ENCODE assay signal across 2 cellular contexts in the genomic region with DNA sequence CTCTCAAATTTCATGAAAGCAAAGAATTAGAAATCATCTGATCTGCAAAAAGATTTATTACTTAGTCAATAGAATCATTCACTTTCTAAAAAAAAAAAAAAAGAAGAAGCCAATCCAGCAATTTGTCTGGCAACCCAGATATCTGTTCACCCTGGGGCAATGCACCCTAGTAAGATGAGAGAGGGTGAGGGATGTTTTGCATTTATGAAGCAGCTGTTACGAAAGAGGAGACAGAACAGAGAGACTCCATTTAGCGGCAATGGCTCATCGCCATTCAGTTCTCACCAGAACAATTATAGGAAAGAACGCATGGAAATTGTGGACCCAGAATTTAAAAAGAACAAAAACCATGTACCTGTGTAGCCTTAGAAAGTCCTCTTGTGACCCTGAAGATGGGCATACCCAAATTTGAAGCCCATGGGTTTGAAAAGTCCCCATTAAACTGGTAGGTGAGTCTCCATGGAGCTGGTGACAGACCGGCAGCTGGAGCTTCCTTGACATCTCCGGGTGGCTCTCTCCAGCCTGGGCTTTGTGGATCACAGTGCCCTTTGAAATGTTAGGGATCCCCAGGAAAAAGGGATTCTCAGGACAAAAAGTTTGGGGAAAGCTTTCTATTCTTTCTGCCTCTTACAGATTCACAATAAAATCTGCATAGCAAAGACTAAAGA.
TF ChIP-seq lines count a peak whose summit lies in the region.

No MANE protein-coding gene starts in this region.

TF ChIP-seq in SK-N-SH, 30 proteins besides CTCF, POLR2A, EP300 and RAD21 (continued from another document):
- TF ChIP-seq, protein P1, sequence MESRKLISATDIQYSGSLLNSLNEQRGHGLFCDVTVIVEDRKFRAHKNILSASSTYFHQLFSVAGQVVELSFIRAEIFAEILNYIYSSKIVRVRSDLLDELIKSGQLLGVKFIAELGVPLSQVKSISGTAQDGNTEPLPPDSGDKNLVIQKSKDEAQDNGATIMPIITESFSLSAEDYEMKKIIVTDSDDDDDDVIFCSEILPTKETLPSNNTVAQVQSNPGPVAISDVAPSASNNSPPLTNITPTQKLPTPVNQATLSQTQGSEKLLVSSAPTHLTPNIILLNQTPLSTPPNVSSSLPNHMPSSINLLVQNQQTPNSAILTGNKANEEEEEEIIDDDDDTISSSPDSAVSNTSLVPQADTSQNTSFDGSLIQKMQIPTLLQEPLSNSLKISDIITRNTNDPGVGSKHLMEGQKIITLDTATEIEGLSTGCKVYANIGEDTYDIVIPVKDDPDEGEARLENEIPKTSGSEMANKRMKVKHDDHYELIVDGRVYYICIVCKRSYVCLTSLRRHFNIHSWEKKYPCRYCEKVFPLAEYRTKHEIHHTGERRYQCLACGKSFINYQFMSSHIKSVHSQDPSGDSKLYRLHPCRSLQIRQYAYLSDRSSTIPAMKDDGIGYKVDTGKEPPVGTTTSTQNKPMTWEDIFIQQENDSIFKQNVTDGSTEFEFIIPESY (IDR thresholded peaks at IDR 0.05; ENCODE audit: borderline replicate concordance, low read depth) = no peak
- TF ChIP-seq CHD2 (IDR thresholded peaks at IDR 0.05; ENCODE audit: low read length, partially characterized antibody) = no peak
- no peak for TF ChIP-seq ELF1 (IDR thresholded peaks at IDR 0.05)
- TF ChIP-seq, protein P2, sequence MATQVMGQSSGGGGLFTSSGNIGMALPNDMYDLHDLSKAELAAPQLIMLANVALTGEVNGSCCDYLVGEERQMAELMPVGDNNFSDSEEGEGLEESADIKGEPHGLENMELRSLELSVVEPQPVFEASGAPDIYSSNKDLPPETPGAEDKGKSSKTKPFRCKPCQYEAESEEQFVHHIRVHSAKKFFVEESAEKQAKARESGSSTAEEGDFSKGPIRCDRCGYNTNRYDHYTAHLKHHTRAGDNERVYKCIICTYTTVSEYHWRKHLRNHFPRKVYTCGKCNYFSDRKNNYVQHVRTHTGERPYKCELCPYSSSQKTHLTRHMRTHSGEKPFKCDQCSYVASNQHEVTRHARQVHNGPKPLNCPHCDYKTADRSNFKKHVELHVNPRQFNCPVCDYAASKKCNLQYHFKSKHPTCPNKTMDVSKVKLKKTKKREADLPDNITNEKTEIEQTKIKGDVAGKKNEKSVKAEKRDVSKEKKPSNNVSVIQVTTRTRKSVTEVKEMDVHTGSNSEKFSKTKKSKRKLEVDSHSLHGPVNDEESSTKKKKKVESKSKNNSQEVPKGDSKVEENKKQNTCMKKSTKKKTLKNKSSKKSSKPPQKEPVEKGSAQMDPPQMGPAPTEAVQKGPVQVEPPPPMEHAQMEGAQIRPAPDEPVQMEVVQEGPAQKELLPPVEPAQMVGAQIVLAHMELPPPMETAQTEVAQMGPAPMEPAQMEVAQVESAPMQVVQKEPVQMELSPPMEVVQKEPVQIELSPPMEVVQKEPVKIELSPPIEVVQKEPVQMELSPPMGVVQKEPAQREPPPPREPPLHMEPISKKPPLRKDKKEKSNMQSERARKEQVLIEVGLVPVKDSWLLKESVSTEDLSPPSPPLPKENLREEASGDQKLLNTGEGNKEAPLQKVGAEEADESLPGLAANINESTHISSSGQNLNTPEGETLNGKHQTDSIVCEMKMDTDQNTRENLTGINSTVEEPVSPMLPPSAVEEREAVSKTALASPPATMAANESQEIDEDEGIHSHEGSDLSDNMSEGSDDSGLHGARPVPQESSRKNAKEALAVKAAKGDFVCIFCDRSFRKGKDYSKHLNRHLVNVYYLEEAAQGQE (IDR thresholded peaks at IDR 0.05; ENCODE audit: low read depth, low read length) = no peak
- TF ChIP-seq YY1 (IDR thresholded peaks at IDR 0.05; ENCODE audit: low read depth) = no peak
- TF ChIP-seq, protein P3, sequence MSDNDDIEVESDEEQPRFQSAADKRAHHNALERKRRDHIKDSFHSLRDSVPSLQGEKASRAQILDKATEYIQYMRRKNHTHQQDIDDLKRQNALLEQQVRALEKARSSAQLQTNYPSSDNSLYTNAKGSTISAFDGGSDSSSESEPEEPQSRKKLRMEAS (IDR thresholded peaks at IDR 0.05; ENCODE audit: low read depth) = no peak
- TF ChIP-seq, protein P4, sequence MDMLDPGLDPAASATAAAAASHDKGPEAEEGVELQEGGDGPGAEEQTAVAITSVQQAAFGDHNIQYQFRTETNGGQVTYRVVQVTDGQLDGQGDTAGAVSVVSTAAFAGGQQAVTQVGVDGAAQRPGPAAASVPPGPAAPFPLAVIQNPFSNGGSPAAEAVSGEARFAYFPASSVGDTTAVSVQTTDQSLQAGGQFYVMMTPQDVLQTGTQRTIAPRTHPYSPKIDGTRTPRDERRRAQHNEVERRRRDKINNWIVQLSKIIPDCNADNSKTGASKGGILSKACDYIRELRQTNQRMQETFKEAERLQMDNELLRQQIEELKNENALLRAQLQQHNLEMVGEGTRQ (IDR thresholded peaks at IDR 0.05; ENCODE audit: borderline replicate concordance, low read depth, low read length) = no peak
- no peak for TF ChIP-seq MEF2A (IDR thresholded peaks at IDR 0.05; ENCODE audit: borderline replicate concordance, low read depth)
- TF ChIP-seq, protein P5, sequence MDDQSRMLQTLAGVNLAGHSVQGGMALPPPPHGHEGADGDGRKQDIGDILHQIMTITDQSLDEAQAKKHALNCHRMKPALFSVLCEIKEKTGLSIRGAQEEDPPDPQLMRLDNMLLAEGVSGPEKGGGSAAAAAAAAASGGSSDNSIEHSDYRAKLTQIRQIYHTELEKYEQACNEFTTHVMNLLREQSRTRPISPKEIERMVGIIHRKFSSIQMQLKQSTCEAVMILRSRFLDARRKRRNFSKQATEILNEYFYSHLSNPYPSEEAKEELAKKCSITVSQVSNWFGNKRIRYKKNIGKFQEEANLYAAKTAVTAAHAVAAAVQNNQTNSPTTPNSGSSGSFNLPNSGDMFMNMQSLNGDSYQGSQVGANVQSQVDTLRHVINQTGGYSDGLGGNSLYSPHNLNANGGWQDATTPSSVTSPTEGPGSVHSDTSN (IDR thresholded peaks at IDR 0.05) = no peak
- TF ChIP-seq NFIC (IDR thresholded peaks at IDR 0.05; ENCODE audit: borderline replicate concordance) = no peak
- no peak for TF ChIP-seq GABPA (IDR thresholded peaks at IDR 0.05; ENCODE audit: low read depth)
- TF ChIP-seq NRF1 (IDR thresholded peaks at IDR 0.05; ENCODE audit: low read depth, low read length) = no peak
- no peak for TF ChIP-seq FOSL2 (IDR thresholded peaks at IDR 0.05; ENCODE audit: borderline replicate concordance, low read depth)
- TF ChIP-seq TAF1 (IDR thresholded peaks at IDR 0.05; ENCODE audit: borderline replicate concordance, low read depth, low read length) = no peak
- no peak for TF ChIP-seq RCOR1 (IDR thresholded peaks at IDR 0.05; ENCODE audit: low read length)
- TF ChIP-seq EZH2phosphoT487 (IDR thresholded peaks at IDR 0.05; ENCODE audit: borderline replicate concordance, low read depth) = no peak
- TF ChIP-seq MXI1 (IDR thresholded peaks at IDR 0.05; ENCODE audit: low read depth, low read length) = no peak

TF ChIP-seq in SK-N-SH treated with all-trans-retinoic acid at 6 μM for 48 hours, 23 proteins besides CTCF, POLR2A, EP300 and RAD21:
- TF ChIP-seq, protein P6, sequence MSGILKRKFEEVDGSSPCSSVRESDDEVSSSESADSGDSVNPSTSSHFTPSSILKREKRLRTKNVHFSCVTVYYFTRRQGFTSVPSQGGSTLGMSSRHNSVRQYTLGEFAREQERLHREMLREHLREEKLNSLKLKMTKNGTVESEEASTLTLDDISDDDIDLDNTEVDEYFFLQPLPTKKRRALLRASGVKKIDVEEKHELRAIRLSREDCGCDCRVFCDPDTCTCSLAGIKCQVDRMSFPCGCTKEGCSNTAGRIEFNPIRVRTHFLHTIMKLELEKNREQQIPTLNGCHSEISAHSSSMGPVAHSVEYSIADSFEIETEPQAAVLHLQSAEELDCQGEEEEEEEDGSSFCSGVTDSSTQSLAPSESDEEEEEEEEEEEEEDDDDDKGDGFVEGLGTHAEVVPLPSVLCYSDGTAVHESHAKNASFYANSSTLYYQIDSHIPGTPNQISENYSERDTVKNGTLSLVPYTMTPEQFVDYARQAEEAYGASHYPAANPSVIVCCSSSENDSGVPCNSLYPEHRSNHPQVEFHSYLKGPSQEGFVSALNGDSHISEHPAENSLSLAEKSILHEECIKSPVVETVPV (CRISPR knock-in tag; IDR thresholded peaks at IDR 0.05) = no peak
- TF ChIP-seq ISL1 (CRISPR knock-in tag; IDR thresholded peaks at IDR 0.05) (no peak), PPARA (CRISPR knock-in tag; IDR thresholded peaks at IDR 0.05; ENCODE audit: borderline replicate concordance) (no peak), ZNF565 (CRISPR knock-in tag; conservative IDR thresholded peaks at IDR 0.05; ENCODE audit: low read depth) (no peak), BACH2 (CRISPR knock-in tag; IDR thresholded peaks at IDR 0.05; ENCODE audit: borderline replicate concordance) (no peak), ZFP30 (CRISPR knock-in tag; IDR thresholded peaks at IDR 0.05) (no peak), TOX (CRISPR knock-in tag; IDR thresholded peaks at IDR 0.05; ENCODE audit: borderline replicate concordance) (no peak), ARNTL (CRISPR knock-in tag; IDR thresholded peaks at IDR 0.05; ENCODE audit: borderline replicate concordance, low read depth) (no peak), ZNF70 (CRISPR knock-in tag; IDR thresholded peaks at IDR 0.05) (no peak), CSDC2 (CRISPR knock-in tag; IDR thresholded peaks at IDR 0.05) (no peak), ESRRG (CRISPR knock-in tag; IDR thresholded peaks at IDR 0.05) (no peak), OSR1 (CRISPR knock-in tag; IDR thresholded peaks at IDR 0.05) (no peak), SNAI2 (CRISPR knock-in tag; IDR thresholded peaks at IDR 0.05) (no peak)
- TF ChIP-seq, protein P7, sequence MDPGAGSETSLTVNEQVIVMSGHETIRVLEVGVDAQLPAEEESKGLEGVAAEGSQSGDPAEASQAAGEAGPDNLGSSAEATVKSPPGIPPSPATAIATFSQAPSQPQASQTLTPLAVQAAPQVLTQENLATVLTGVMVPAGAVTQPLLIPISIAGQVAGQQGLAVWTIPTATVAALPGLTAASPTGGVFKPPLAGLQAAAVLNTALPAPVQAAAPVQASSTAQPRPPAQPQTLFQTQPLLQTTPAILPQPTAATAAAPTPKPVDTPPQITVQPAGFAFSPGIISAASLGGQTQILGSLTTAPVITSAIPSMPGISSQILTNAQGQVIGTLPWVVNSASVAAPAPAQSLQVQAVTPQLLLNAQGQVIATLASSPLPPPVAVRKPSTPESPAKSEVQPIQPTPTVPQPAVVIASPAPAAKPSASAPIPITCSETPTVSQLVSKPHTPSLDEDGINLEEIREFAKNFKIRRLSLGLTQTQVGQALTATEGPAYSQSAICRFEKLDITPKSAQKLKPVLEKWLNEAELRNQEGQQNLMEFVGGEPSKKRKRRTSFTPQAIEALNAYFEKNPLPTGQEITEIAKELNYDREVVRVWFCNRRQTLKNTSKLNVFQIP (CRISPR knock-in tag; IDR thresholded peaks at IDR 0.05; ENCODE audit: borderline replicate concordance, low read depth) = no peak
- TF ChIP-seq, protein P8, sequence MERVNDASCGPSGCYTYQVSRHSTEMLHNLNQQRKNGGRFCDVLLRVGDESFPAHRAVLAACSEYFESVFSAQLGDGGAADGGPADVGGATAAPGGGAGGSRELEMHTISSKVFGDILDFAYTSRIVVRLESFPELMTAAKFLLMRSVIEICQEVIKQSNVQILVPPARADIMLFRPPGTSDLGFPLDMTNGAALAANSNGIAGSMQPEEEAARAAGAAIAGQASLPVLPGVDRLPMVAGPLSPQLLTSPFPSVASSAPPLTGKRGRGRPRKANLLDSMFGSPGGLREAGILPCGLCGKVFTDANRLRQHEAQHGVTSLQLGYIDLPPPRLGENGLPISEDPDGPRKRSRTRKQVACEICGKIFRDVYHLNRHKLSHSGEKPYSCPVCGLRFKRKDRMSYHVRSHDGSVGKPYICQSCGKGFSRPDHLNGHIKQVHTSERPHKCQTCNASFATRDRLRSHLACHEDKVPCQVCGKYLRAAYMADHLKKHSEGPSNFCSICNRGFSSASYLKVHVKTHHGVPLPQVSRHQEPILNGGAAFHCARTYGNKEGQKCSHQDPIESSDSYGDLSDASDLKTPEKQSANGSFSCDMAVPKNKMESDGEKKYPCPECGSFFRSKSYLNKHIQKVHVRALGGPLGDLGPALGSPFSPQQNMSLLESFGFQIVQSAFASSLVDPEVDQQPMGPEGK (CRISPR knock-in tag; IDR thresholded peaks at IDR 0.05; ENCODE audit: borderline replicate concordance) = no peak
- TF ChIP-seq, protein P9, sequence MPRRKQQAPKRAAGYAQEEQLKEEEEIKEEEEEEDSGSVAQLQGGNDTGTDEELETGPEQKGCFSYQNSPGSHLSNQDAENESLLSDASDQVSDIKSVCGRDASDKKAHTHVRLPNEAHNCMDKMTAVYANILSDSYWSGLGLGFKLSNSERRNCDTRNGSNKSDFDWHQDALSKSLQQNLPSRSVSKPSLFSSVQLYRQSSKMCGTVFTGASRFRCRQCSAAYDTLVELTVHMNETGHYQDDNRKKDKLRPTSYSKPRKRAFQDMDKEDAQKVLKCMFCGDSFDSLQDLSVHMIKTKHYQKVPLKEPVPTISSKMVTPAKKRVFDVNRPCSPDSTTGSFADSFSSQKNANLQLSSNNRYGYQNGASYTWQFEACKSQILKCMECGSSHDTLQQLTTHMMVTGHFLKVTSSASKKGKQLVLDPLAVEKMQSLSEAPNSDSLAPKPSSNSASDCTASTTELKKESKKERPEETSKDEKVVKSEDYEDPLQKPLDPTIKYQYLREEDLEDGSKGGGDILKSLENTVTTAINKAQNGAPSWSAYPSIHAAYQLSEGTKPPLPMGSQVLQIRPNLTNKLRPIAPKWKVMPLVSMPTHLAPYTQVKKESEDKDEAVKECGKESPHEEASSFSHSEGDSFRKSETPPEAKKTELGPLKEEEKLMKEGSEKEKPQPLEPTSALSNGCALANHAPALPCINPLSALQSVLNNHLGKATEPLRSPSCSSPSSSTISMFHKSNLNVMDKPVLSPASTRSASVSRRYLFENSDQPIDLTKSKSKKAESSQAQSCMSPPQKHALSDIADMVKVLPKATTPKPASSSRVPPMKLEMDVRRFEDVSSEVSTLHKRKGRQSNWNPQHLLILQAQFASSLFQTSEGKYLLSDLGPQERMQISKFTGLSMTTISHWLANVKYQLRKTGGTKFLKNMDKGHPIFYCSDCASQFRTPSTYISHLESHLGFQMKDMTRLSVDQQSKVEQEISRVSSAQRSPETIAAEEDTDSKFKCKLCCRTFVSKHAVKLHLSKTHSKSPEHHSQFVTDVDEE (CRISPR knock-in tag; IDR thresholded peaks at IDR 0.05) = no peak
- TF ChIP-seq, protein P10, sequence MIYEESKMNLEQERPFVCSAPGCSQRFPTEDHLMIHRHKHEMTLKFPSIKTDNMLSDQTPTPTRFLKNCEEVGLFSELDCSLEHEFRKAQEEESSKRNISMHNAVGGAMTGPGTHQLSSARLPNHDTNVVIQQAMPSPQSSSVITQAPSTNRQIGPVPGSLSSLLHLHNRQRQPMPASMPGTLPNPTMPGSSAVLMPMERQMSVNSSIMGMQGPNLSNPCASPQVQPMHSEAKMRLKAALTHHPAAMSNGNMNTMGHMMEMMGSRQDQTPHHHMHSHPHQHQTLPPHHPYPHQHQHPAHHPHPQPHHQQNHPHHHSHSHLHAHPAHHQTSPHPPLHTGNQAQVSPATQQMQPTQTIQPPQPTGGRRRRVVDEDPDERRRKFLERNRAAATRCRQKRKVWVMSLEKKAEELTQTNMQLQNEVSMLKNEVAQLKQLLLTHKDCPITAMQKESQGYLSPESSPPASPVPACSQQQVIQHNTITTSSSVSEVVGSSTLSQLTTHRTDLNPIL (CRISPR knock-in tag; IDR thresholded peaks at IDR 0.05; ENCODE audit: low read depth) = no peak
